8 cellular contexts compared by ENCODE assay signal in genomic region chr1:41573803-41574713, GRCh38.
DNase-seq lines count a peak whose midpoint lies in the region; ATAC-seq and TF ChIP-seq lines count a peak whose summit lies in the region.

No MANE protein-coding gene starts in this region.

- H3K9me3 Mint-ChIP-seq in activated CD4-positive, alpha-beta memory T cell treated with anti-CD3 and anti-CD28 coated beads, Interleukin-2, amount 10 ng/mL, durations not matched to agents 7 days and 5 days = no peaks in the 10 kb centered on the region
- H3K9me3 Mint-ChIP-seq in memory B cell = no peaks in the 10 kb centered on the region

- H3K27ac Mint-ChIP-seq in activated CD4-positive, alpha-beta memory T cell treated with anti-CD3 and anti-CD28 coated beads, Interleukin-2, amount 10 ng/mL, durations not matched to agents 7 days and 5 days = peak overlapping the region; percentile 12
- no peak overlapping the region for H3K27ac Mint-ChIP-seq in memory B cell

- ATAC-seq in memory B cell (ENCODE audit: low read depth) = peak; percentile 98
- ATAC-seq in HG03039 (IDR thresholded peaks at IDR 0.05; ENCODE audit: unreplicated experiment) = no peak

- POLR2A ChIA-PET in activated CD4-positive, alpha-beta memory T cell treated with anti-CD3 and anti-CD28 coated beads, Interleukin-2, amount 10 ng/mL, durations not matched to agents 7 days and 5 days (lab: Charles Lee) = interaction anchor here (0.7 to 1.6 kb wide), 6 partner anchors 79 to 346 kb away, joined by 3 to 4 read pairs (median 4); no protein-coding TSS in a partner anchor

- H3K27me3 Mint-ChIP-seq in activated CD4-positive, alpha-beta memory T cell treated with anti-CD3 and anti-CD28 coated beads, Interleukin-2, amount 10 ng/mL, durations not matched to agents 7 days and 5 days = no peaks in the 10 kb centered on the region
- no peaks in the 10 kb centered on the region for H3K27me3 Mint-ChIP-seq in memory B cell

- H3K4me1 Mint-ChIP-seq in activated CD4-positive, alpha-beta memory T cell treated with anti-CD3 and anti-CD28 coated beads, Interleukin-2, amount 10 ng/mL, durations not matched to agents 7 days and 5 days = peaks cover 24% of the 10 kb centered on the region
- H3K4me1 Mint-ChIP-seq in memory B cell = peaks cover 13% of the 10 kb centered on the region

- CTCF ChIA-PET in activated CD4-positive, alpha-beta memory T cell treated with anti-CD3 and anti-CD28 coated beads, Interleukin-2, amount 10 ng/mL, durations not matched to agents 7 days and 5 days (lab: Charles Lee) = interaction anchor here (0.6 to 7.2 kb wide), 21 partner anchors 13 to 599 kb away, joined by 3 to 61 read pairs (median 5); no protein-coding TSS in a partner anchor

- no peak overlapping the region for H3K4me3 Mint-ChIP-seq in activated CD4-positive, alpha-beta memory T cell treated with anti-CD3 and anti-CD28 coated beads, Interleukin-2, amount 10 ng/mL, durations not matched to agents 7 days and 5 days
- H3K4me3 Mint-ChIP-seq in memory B cell = no peak overlapping the region

- peak; percentile 75 for DNase-seq in HK-2 (ENCODE audit: unreplicated experiment)
- DNase-seq in NCI-H82 (lab: John Stamatoyannopoulos, UW) = peak; percentile 91
- DNase-seq in activated CD4-positive, alpha-beta memory T cell treated with anti-CD3 and anti-CD28 coated beads, Interleukin-2, amount 10 ng/mL, durations not matched to agents 7 days and 5 days = peak; percentile 88
- peak; percentile 57 for DNase-seq in effector CD8-positive, alpha-beta T cell (lab: John Stamatoyannopoulos, UW)
- peak; percentile 79 to 81 for DNase-seq in memory B cell (ENCODE audit: low spot score in 2 of 2)
- peak; percentile 50 to 58 for DNase-seq in stimulated activated CD8-positive, alpha-beta memory T cell treated with anti-CD3 and anti-CD28 coated beads, Interleukin-15, amount 100 ng/mL, for 4 hours (ENCODE audit: low read depth in 2 of 2)

- H3K36me3 Mint-ChIP-seq in activated CD4-positive, alpha-beta memory T cell treated with anti-CD3 and anti-CD28 coated beads, Interleukin-2, amount 10 ng/mL, durations not matched to agents 7 days and 5 days (ENCODE audit: low read depth) = peaks cover 24% of the 10 kb centered on the region
- H3K36me3 Mint-ChIP-seq in memory B cell = peaks cover 8% of the 10 kb centered on the region

- TF ChIP-seq CTCF in GM12873 (IDR thresholded peaks at IDR 0.05; ENCODE audit: insufficient read depth, low read depth, low read length, missing control alignments) = peak; percentile 97
